In the genomic region with DNA sequence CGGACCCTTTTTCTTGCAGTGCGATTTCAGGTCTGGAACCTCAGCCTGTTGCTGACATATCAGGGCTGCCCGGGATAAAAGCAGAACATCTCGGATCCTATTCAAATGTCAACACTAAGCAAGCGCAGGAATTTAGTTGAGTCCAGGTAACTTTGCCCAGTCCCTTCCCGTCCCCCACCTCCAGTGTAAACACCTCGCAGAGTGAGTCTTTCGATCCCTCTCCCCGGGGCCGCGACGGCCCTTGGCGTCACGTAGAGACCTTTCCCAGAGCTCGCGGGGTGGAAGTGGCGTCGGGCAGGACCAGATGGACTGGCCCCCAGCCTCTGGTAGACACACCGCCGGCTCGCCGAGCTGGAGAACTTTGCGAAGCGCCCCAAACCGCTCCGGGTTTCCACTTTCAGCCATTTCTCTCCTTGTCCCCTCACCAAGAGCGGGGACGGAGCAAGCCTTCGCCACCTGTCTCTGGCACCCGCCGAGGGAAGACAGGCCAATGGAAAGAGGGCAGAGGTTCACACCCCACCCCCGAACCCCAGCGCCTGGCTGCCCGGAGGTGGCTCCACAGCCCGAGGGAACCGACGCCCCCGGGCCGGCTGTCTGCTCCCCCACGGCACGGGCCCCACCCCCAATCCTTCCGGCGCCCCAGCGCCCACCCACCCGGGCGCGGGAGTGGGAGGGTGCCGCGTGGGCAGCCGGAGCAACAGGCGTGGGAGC, we compare ENCODE assay signal across 1 cellular context.
TF ChIP-seq lines count a peak whose summit lies in the region.

No MANE protein-coding gene starts in this region.

TF ChIP-seq in endothelial cell of umbilical vein, 7 proteins besides CTCF, POLR2A, EP300 and RAD21:
- TF ChIP-seq EZH2 (IDR thresholded peaks at IDR 0.05; ENCODE audit: borderline replicate concordance, low read depth, low read length, severe bottlenecking) (peak; percentile 56), GATA2 (IDR thresholded peaks at IDR 0.05; ENCODE audit: insufficient read depth, insufficient read length, low read depth, low read length) (no peak), FOS (IDR thresholded peaks at IDR 0.05; ENCODE audit: borderline replicate concordance, insufficient read depth, low read length) (no peak)
